ENCODE assay signal across 8 cellular contexts in genomic region chr5:115841382-115842088, GRCh38. TPM values are rescaled to one million over a fixed set of nuclear protein-coding genes. Genes with fewer than 3 reads are reported as not detected.
DNase-seq lines count a peak whose midpoint lies in the region; ATAC-seq and TF ChIP-seq lines count a peak whose summit lies in the region.

Gene AP3S1, plus strand, starts transcription at chr5:115841935. Its CDS starts 103 bp downstream, at chr5:115842038.
Gene ATG12, minus strand, starts transcription at chr5:115841565. Its CDS starts 13 bp downstream, at chr5:115841552.

- no peaks in the 10 kb centered on the region for H3K27me3 ChIP-seq in OCI-LY3 (ENCODE audit: low read depth, low read length)

- H3K36me3 Mint-ChIP-seq in endothelial cell (ENCODE audit: low read depth, unreplicated experiment) (peaks cover 7% of the 10 kb centered on the region), mesothelial cell of epicardium (peaks cover 8% of the 10 kb centered on the region)

- DNase-seq in DMS 273 treated with DMSO at 0.1 percent for 48 hours (lab: John Stamatoyannopoulos, UW) (peak; percentile 95), HuH-7.5 (ENCODE audit: low spot score) (peak; percentile 53), endothelial cell (ENCODE audit: low spot score) (peak; percentile 89), mesothelial cell of epicardium (ENCODE audit: low spot score in 2 of 2, unreplicated experiment in 2 of 2) (peak; percentile 77 to 88)
- DNase-seq in activated CD8-positive, alpha-beta memory T cell treated with anti-CD3 and anti-CD28 coated beads, Interleukin-2, amount 50 U/mL, for 48 hours: peak; percentile 91
- DNase-seq in stimulated activated CD8-positive, alpha-beta memory T cell treated with anti-CD3 and anti-CD28 coated beads, Interleukin-15, amount 100 ng/mL, for 4 hours (ENCODE audit: low read depth in 2 of 2): peak; percentile 82 to 86

- H4K20me1 ChIP-seq in OCI-LY3 (ENCODE audit: insufficient read depth, low read length): peaks cover 47% of the 10 kb centered on the region

- H3K4me3 ChIP-seq in OCI-LY3 (ENCODE audit: low read length): peak within 1 kb of the TSS; percentile 95

- H3K4me1 ChIP-seq in OCI-LY3 (ENCODE audit: low read length): peaks cover 50% of the 10 kb centered on the region

- H3K9ac ChIP-seq in OCI-LY3 (ENCODE audit: low read length): peak within 1 kb of the TSS; percentile 91

- ATAC-seq in GM21528 (IDR thresholded peaks at IDR 0.05; ENCODE audit: low FRiP score, unreplicated experiment): peak; percentile 86

- peak within 1 kb of the TSS; percentile 100 for H3K27ac Mint-ChIP-seq in endothelial cell (ENCODE audit: unreplicated experiment)
- H3K27ac Mint-ChIP-seq in mesothelial cell of epicardium: peak within 1 kb of the TSS; percentile 100

- H3K27ac ChIP-seq in OCI-LY3 (ENCODE audit: low read length): peak within 1 kb of the TSS; percentile 75

- H3K27me3 Mint-ChIP-seq in endothelial cell (ENCODE audit: unreplicated experiment): peaks cover 16% of the 10 kb centered on the region
- H3K27me3 Mint-ChIP-seq in mesothelial cell of epicardium (ENCODE audit: low read depth): no peaks in the 10 kb centered on the region

- no peaks in the 10 kb centered on the region for H3K9me3 ChIP-seq in OCI-LY3 (ENCODE audit: insufficient read depth, low read length)

- peak within 1 kb of the TSS; percentile 98 for H3K4me3 Mint-ChIP-seq in endothelial cell (ENCODE audit: unreplicated experiment)
- peak within 1 kb of the TSS; percentile 97 for H3K4me3 Mint-ChIP-seq in mesothelial cell of epicardium

- H3K4me2 ChIP-seq in OCI-LY3 (ENCODE audit: low read length): peak within 1 kb of the TSS; percentile 87

- TF ChIP-seq CTCF in OCI-LY3 (IDR thresholded peaks at IDR 0.05; ENCODE audit: low read depth, low read length): no peak
- TF ChIP-seq CTCF in endothelial cell (IDR thresholded peaks at IDR 0.05; ENCODE audit: unreplicated experiment): no peak
- TF ChIP-seq CTCF in mesothelial cell of epicardium (IDR thresholded peaks at IDR 0.05; ENCODE audit: unreplicated experiment): no peak

- H3K4me1 Mint-ChIP-seq in endothelial cell (ENCODE audit: unreplicated experiment): peaks cover 41% of the 10 kb centered on the region
- H3K4me1 Mint-ChIP-seq in mesothelial cell of epicardium: peaks cover 42% of the 10 kb centered on the region

- peaks cover 66% of the 10 kb centered on the region for H3K79me2 ChIP-seq in OCI-LY3 (ENCODE audit: low read length)

- peaks cover 14% of the 10 kb centered on the region for H3K36me3 ChIP-seq in OCI-LY3 (replicated peaks; ENCODE audit: low read depth, low read length)

- peak within 1 kb of the TSS; percentile 85 for H2AFZ ChIP-seq in OCI-LY3 (ENCODE audit: low read depth, low read length)

- H3K9me3 Mint-ChIP-seq in endothelial cell (ENCODE audit: unreplicated experiment): no peaks in the 10 kb centered on the region
- no peaks in the 10 kb centered on the region for H3K9me3 Mint-ChIP-seq in mesothelial cell of epicardium

RNA-seq across cellular contexts. Expression of gene AP3S1, which starts in this region (rescaled TPM):
- total RNA-seq in endothelial cell (ENCODE audit: unreplicated experiment) (118 TPM), mesothelial cell of epicardium (52.1 to 56.0 TPM (median 52.3 TPM) in 3 replicates)

RNA-seq across cellular contexts. Expression of gene ATG12, which starts in this region (rescaled TPM):
- total RNA-seq in endothelial cell (ENCODE audit: unreplicated experiment) (50.8 TPM), mesothelial cell of epicardium (40.2 to 46.7 TPM (median 43.0 TPM) in 3 replicates)

Comparison
In these comparisons a context has a peak if more than half of its experiments do, and no peak if none do; other contexts are left out.
1. Peak in every context shown above with its lines: DNase-seq, ATAC-seq, H3K4me3 ChIP-seq and H3K27ac ChIP-seq.